10 cellular contexts compared by ENCODE assay signal in genomic region chr11:78427615-78428272, GRCh38. TPM values are rescaled to one million over a fixed set of nuclear protein-coding genes. Genes with fewer than 3 reads are reported as not detected.
DNase-seq lines count a peak whose midpoint lies in the region; ATAC-seq, FAIRE-seq and TF ChIP-seq lines count a peak whose summit lies in the region.
"Had no signal": no experiment of that assay in that cellular context is flagged by ENCODE, and none has a peak within 500 bp of the region (broad histone marks: within the 10 kb centered on the region; RNA-seq: fewer than 3 reads in every experiment).

No MANE protein-coding gene starts in this region.

- no peaks in the 10 kb centered on the region for H3K27me3 Mint-ChIP-seq in IgD-negative memory B cell
- H3K27me3 Mint-ChIP-seq in nephron (ENCODE audit: low read depth) = no peaks in the 10 kb centered on the region

- DNase-seq in NCI-H2171 treated with DMSO at 0.1 percent for 48 hours (lab: John Stamatoyannopoulos, UW) (peak; percentile 16), NCI-H2171 (lab: John Stamatoyannopoulos, UW) (no peak), SKM-1 (lab: John Stamatoyannopoulos, UW; ENCODE audit: unreplicated experiment) (no peak), SW 1271 (lab: John Stamatoyannopoulos, UW) (no peak), urothelium cell line (ENCODE audit: low spot score) (no peak)
- DNase-seq: activated CD4-positive, alpha-beta T cell treated with anti-CD3 and anti-CD28 coated beads, Interleukin-2, amount 50 U/mL, for 48 hours; NCI-H1930 had no signal

- H3K27ac Mint-ChIP-seq in IgD-negative memory B cell = peak overlapping the region; percentile 3 to 80 (median 70)
- H3K27ac Mint-ChIP-seq in nephron = peak overlapping the region in 2 of 3 experiments; percentile 0 to 31

- H3K36me3 Mint-ChIP-seq in IgD-negative memory B cell (no peaks in the 10 kb centered on the region), nephron (ENCODE audit: low read depth) (peaks cover 3% of the 10 kb centered on the region)

- H3K4me3 Mint-ChIP-seq in IgD-negative memory B cell = peak overlapping the region; percentile 38 to 92 (median 78)
- no peak overlapping the region for H3K4me3 Mint-ChIP-seq in nephron

- ATAC-seq in GM21423 (IDR thresholded peaks at IDR 0.05; ENCODE audit: unreplicated experiment) = peak; percentile 36

- FAIRE-seq in urothelium cell line (lab: Jason Lieb, UNC) = no peak

- peaks cover 41 to 50% (median 45%) of the 10 kb centered on the region in 3 donors for H3K4me1 Mint-ChIP-seq in IgD-negative memory B cell
- H3K4me1 Mint-ChIP-seq in nephron = peaks cover 17% of the 10 kb centered on the region

- H3K9me3 Mint-ChIP-seq in IgD-negative memory B cell = no peaks in the 10 kb centered on the region
- no peaks in the 10 kb centered on the region for H3K9me3 Mint-ChIP-seq in nephron

- TF ChIP-seq CTCF in nephron (IDR thresholded peaks at IDR 0.05; ENCODE audit: unreplicated experiment in 3 of 3) = no peak

RNA-seq across cellular contexts. Expression of gene GAB2, which starts 10.1 kb away (rescaled TPM):
- polyA plus RNA-seq in IgD-negative memory B cell = 4.2 TPM

Comparison
In these comparisons a context has a peak if more than half of its experiments do, and no peak if none do; other contexts are left out.
1. H3K4me3 Mint-ChIP-seq: peak in IgD-negative memory B cell (4 of 4); none in nephron (0 of 3).